ENCODE assay signal across 27 cellular contexts in genomic region chr5:54713923-54714581, GRCh38.
A peak's percentile ranks its signal among the peaks of the same experiment; 100 is the strongest.
DNase-seq lines count a peak whose midpoint lies in the region; TF ChIP-seq lines count a peak whose summit lies in the region.
"Had no signal": no experiment of that assay in that cellular context is flagged by ENCODE, and none has a peak within 500 bp of the region (broad histone marks: within the 10 kb centered on the region; RNA-seq: fewer than 3 reads in every experiment).

No MANE protein-coding gene starts in this region.

- DNase-seq in A172 (ENCODE audit: low spot score) = peak; percentile 49
- peak; percentile 82 for DNase-seq in NCI-H226
- peak; percentile 85 for DNase-seq in choroid plexus epithelial cell (ENCODE audit: low read depth)
- peak; percentile 87 for DNase-seq in iris pigment epithelial cell (ENCODE audit: low read depth)
- DNase-seq in stimulated activated naive CD4-positive, alpha-beta T cell (lab: John Stamatoyannopoulos, UW) = no peak
- no peak for DNase-seq in caudate nucleus (lab: John Stamatoyannopoulos, UW)
- no peak for DNase-seq in cerebellar cortex (ENCODE audit: low spot score)
- DNase-seq in NCI-H187 treated with DMSO at 0.1 percent for 48 hours (lab: John Stamatoyannopoulos, UW) = no peak
- DNase-seq: 8988T; activated CD4-positive, alpha-beta memory T cell treated with anti-CD3 and anti-CD28 coated beads for 36 hours; activated CD8-positive, alpha-beta memory T cell treated with anti-CD3 and anti-CD28 coated beads, Interleukin-2, amount 50 U/mL, for 4 hours; CD8-positive, alpha-beta T cell; effector CD8-positive, alpha-beta T cell; erythroblast; islet precursor cell; left ventricle myocardium superior; midbrain; naive thymus-derived CD8-positive, alpha-beta T cell; NCI-H1105; NCI-H2029 treated with DMSO at 0.1 percent for 48 hours; nucleus accumbens; psoas muscle; SHP77 treated with DMSO at 0.1 percent for 48 hours; stimulated activated CD4-positive, alpha-beta T cell treated with anti-CD3 and anti-CD28 coated beads, Interleukin-4, amount 100 ng/mL, for 4 hours; SW 1271 had no signal

- no peak overlapping the region for H3K27ac ChIP-seq in caudate nucleus (ENCODE audit: low read depth, low read length)
- H3K27ac ChIP-seq: psoas muscle, suprapubic skin had no signal

- TF ChIP-seq CTCF in choroid plexus epithelial cell (conservative IDR thresholded peaks at IDR 0.05; ENCODE audit: low read depth, low read length) = no peak

- no peak overlapping the region for H3K4me3 ChIP-seq in choroid plexus epithelial cell (ENCODE audit: low read depth, low read length)
- H3K4me3 ChIP-seq: ascending aorta, psoas muscle, suprapubic skin had no signal

Comparison
In these comparisons a context has a peak if more than half of its experiments do, and no peak if none do; other contexts are left out.
1. DNase-seq: peak in A172 (single experiment), NCI-H226 (single experiment), choroid plexus epithelial cell (single experiment) and iris pigment epithelial cell (single experiment); none in stimulated activated naive CD4-positive, alpha-beta T cell (0 of 6), caudate nucleus (0 of 61), cerebellar cortex (single experiment) and NCI-H187 treated with DMSO at 0.1 percent for 48 hours (single experiment).